Comparison of ENCODE assay signal across 8 cellular contexts in genomic region chr5:173035904-173036707, GRCh38. TPM values are rescaled to one million over a fixed set of nuclear protein-coding genes. Genes with fewer than 3 reads are reported as not detected.
DNase-seq lines count a peak whose midpoint lies in the region; ATAC-seq and TF ChIP-seq lines count a peak whose summit lies in the region.

No MANE protein-coding gene starts in this region.

- peak overlapping the region; percentile 59 for H3K4me3 Mint-ChIP-seq in activated CD4-positive, alpha-beta T cell treated with anti-CD3 and anti-CD28 coated beads for 36 hours

- H3K36me3 ChIP-seq in osteoblast (ENCODE audit: insufficient read depth, low read length) = peaks cover 20% of the 10 kb centered on the region

- H2AFZ ChIP-seq in osteoblast (ENCODE audit: low read length) = no peak overlapping the region

- CTCF ChIA-PET in activated CD4-positive, alpha-beta T cell treated with anti-CD3 and anti-CD28 coated beads for 36 hours (lab: Charles Lee) = interaction anchor here (0.5 to 2.2 kb wide), 18 partner anchors 8 to 666 kb away, joined by 3 to 12 read pairs (median 3); partner anchors contain the start of gene ATP6V0E1

- TF ChIP-seq CTCF in osteoblast (IDR thresholded peaks at IDR 0.05; ENCODE audit: extremely low read depth, low read depth, low read length) (no peak), foreskin fibroblast (IDR thresholded peaks at IDR 0.05; ENCODE audit: low read depth, low read length) (no peak)

- POLR2A ChIA-PET in activated CD4-positive, alpha-beta T cell treated with anti-CD3 and anti-CD28 coated beads for 36 hours (lab: Charles Lee) = interaction anchor here (1.2 to 1.4 kb wide), 5 partner anchors 20 to 77 kb away, joined by 4 to 9 read pairs (median 5); partner anchors contain the start of genes ATP6V0E1 and RPL26L1

- H3K4me1 ChIP-seq in osteoblast (ENCODE audit: insufficient read depth, low read length) = peaks cover 7% of the 10 kb centered on the region

- no peaks in the 10 kb centered on the region for H3K27me3 ChIP-seq in osteoblast (ENCODE audit: insufficient read depth, low read length)

- peaks cover 6% of the 10 kb centered on the region for H4K20me1 ChIP-seq in osteoblast (ENCODE audit: insufficient read depth, low read length)

- peak overlapping the region; percentile 74 for H3K4me2 ChIP-seq in osteoblast (ENCODE audit: insufficient read depth, low read length)

- H3K27ac Mint-ChIP-seq in activated CD4-positive, alpha-beta T cell treated with anti-CD3 and anti-CD28 coated beads for 36 hours = peak overlapping the region; percentile 96

- ATAC-seq in activated CD4-positive, alpha-beta T cell treated with anti-CD3 and anti-CD28 coated beads for 36 hours = peak; percentile 39
- ATAC-seq in HG02763 (IDR thresholded peaks at IDR 0.05; ENCODE audit: unreplicated experiment) = peak; percentile 55

- H3K9me3 ChIP-seq in osteoblast (ENCODE audit: low read depth, low read length) = no peaks in the 10 kb centered on the region

- peaks cover 32% of the 10 kb centered on the region for H3K36me3 Mint-ChIP-seq in activated CD4-positive, alpha-beta T cell treated with anti-CD3 and anti-CD28 coated beads for 36 hours (ENCODE audit: low read depth)

- H3K4me1 Mint-ChIP-seq in activated CD4-positive, alpha-beta T cell treated with anti-CD3 and anti-CD28 coated beads for 36 hours = peaks cover 62% of the 10 kb centered on the region

- H3K9me3 Mint-ChIP-seq in activated CD4-positive, alpha-beta T cell treated with anti-CD3 and anti-CD28 coated beads for 36 hours (ENCODE audit: low read depth) = no peaks in the 10 kb centered on the region

- peak; percentile 74 for DNase-seq in activated CD4-positive, alpha-beta T cell treated with anti-CD3 and anti-CD28 coated beads for 36 hours
- DNase-seq in activated CD4-positive, alpha-beta T cell treated with anti-CD3 and anti-CD28 coated beads for 1 hour = no peak
- peak; percentile 69 to 78 for DNase-seq in activated CD4-positive, alpha-beta T cell treated with anti-CD3 and anti-CD28 coated beads, Interleukin-2, amount 50 U/mL, for 48 hours
- DNase-seq in osteoblast (ENCODE audit: insufficient read length, low spot score, missing footprints) (no peak), glomerular visceral epithelial cell (ENCODE audit: extremely low spot score) (no peak), foreskin fibroblast (no peak), NCI-H524 treated with DMSO at 0.1 percent for 48 hours (lab: John Stamatoyannopoulos, UW) (no peak)

- intact Hi-C loops in activated CD4-positive, alpha-beta T cell treated with anti-CD3 and anti-CD28 coated beads for 36 hours (cut with DNase I, micrococcal nuclease) = loop anchor here (1.0 kb wide), 4 partner anchors 20 to 108 kb away; partner anchors contain the start of genes BNIP1 (in 1 of the 2) and CREBRF (in 1 of the 2)

- peaks cover 36% of the 10 kb centered on the region for H3K79me2 ChIP-seq in osteoblast (ENCODE audit: insufficient read depth, low read length)

- H3K27ac ChIP-seq in osteoblast (ENCODE audit: low read depth, low read length) = peak overlapping the region; percentile 32

- H3K4me3 ChIP-seq in osteoblast (ENCODE audit: insufficient read depth, low read length) (no peak overlapping the region), foreskin fibroblast (ENCODE audit: low read depth in 1 of 2, low read length in 2 of 2) (no peak overlapping the region)

- H3K27me3 Mint-ChIP-seq in activated CD4-positive, alpha-beta T cell treated with anti-CD3 and anti-CD28 coated beads for 36 hours = no peaks in the 10 kb centered on the region

RNA-seq across cellular contexts. Expression of gene CREBRF, which starts 20.0 kb away (rescaled TPM):
- 10 to 100 TPM; 10.2 to 11.3 TPM for total RNA-seq in activated CD4-positive, alpha-beta T cell treated with anti-CD3 and anti-CD28 coated beads for 36 hours
- 35.8 and 38.3 TPM in 2 replicates for total RNA-seq in osteoblast

RNA-seq across cellular contexts. Expression of gene ATP6V0E1, which starts 52.5 kb away (rescaled TPM):
- 100 to 1,000 TPM; 102 to 109 TPM for total RNA-seq in activated CD4-positive, alpha-beta T cell treated with anti-CD3 and anti-CD28 coated beads for 36 hours
- 177 and 181 TPM in 2 replicates for total RNA-seq in osteoblast

Comparison
In these comparisons a context has a peak if more than half of its experiments do, and no peak if none do; other contexts are left out.
1. DNase-seq: peak in activated CD4-positive, alpha-beta T cell treated with anti-CD3 and anti-CD28 coated beads for 36 hours (single experiment) and activated CD4-positive, alpha-beta T cell treated with anti-CD3 and anti-CD28 coated beads, Interleukin-2, amount 50 U/mL, for 48 hours (2 of 2); none in activated CD4-positive, alpha-beta T cell treated with anti-CD3 and anti-CD28 coated beads for 1 hour (single experiment), osteoblast (single experiment), glomerular visceral epithelial cell (single experiment), foreskin fibroblast (0 of 2) and NCI-H524 treated with DMSO at 0.1 percent for 48 hours (single experiment).